8 cellular contexts compared by ENCODE assay signal in genomic region chr19:8396563-8397203, GRCh38. TPM values are rescaled to one million over a fixed set of nuclear protein-coding genes. Genes with fewer than 3 reads are reported as not detected.
DNase-seq lines count a peak whose midpoint lies in the region; ATAC-seq and TF ChIP-seq lines count a peak whose summit lies in the region.

No MANE protein-coding gene starts in this region.

- H3K36me3 ChIP-seq in HEK293 (ENCODE audit: control insufficient read depth in 2 of 2, insufficient read depth in 1 of 2, low read length in 2 of 2), result peaks cover 0 to 11% of the 10 kb centered on the region in 2 experiments; a peak in 2 of 3 replicates
- H3K36me3 ChIP-seq in SU-DHL-6 (ENCODE audit: low read length), result no peaks in the 10 kb centered on the region

- H3K4me2 ChIP-seq in SU-DHL-6 (ENCODE audit: low read depth, low read length, poor library complexity, severe bottlenecking), result no peak overlapping the region

- H3K9me3 Mint-ChIP-seq in activated naive CD4-positive, alpha-beta T cell treated with anti-CD3 and anti-CD28 coated beads, Interleukin-2, amount 50 U/mL, for 72 hours, result no peaks in the 10 kb centered on the region
- peaks cover 13% of the 10 kb centered on the region for H3K9me3 Mint-ChIP-seq in glutamatergic neuron (ENCODE audit: unreplicated experiment)

- no peak overlapping the region for H3K27ac ChIP-seq in HEK293 (ENCODE audit: extremely low read depth, low read depth, low read length)
- no peak overlapping the region for H3K27ac ChIP-seq in SU-DHL-6 (ENCODE audit: low read depth, low read length)

- DNase-seq in AG08396 (ENCODE audit: low spot score), result peak; percentile 76
- peak in 1 of 2 donors; percentile 79 for DNase-seq in activated naive CD4-positive, alpha-beta T cell treated with anti-CD3 and anti-CD28 coated beads, Interleukin-2, amount 50 U/mL, for 72 hours (ENCODE audit: low spot score in 2 of 2)
- DNase-seq in glutamatergic neuron, result peak; percentile 75
- DNase-seq in retinal pigment epithelial cell (ENCODE audit: low read depth), result no peak
- no peak for DNase-seq in NCI-H2081 treated with DMSO at 0.1 percent for 48 hours (lab: John Stamatoyannopoulos, UW)

- H3K4me3 ChIP-seq in HEK293 (ENCODE audit: low read depth, low read length) (no peak overlapping the region), SU-DHL-6 (ENCODE audit: insufficient read depth, low read length, poor library complexity, severe bottlenecking) (no peak overlapping the region), retinal pigment epithelial cell (ENCODE audit: low read length) (no peak overlapping the region)

- H3K9ac ChIP-seq in SU-DHL-6 (ENCODE audit: low read length), result no peak overlapping the region

- H3K27me3 ChIP-seq in SU-DHL-6 (ENCODE audit: low read length), result no peaks in the 10 kb centered on the region

- peaks cover 69% of the 10 kb centered on the region for H3K79me2 ChIP-seq in SU-DHL-6 (ENCODE audit: insufficient read depth, low read length)

- H2AFZ ChIP-seq in SU-DHL-6 (ENCODE audit: low read depth, low read length, severe bottlenecking), result no peak overlapping the region

- POLR2A ChIA-PET in HEK293 (lab: Yijun Ruan, JAX), result interaction anchor here (0.9 kb wide), 1 partner anchor 39 kb away, joined by 3 read pairs; no protein-coding TSS in a partner anchor

- no peaks in the 10 kb centered on the region for H3K4me1 ChIP-seq in HEK293 (ENCODE audit: control insufficient read depth, insufficient read depth, low read length)

- no peaks in the 10 kb centered on the region for H3K36me3 Mint-ChIP-seq in activated naive CD4-positive, alpha-beta T cell treated with anti-CD3 and anti-CD28 coated beads, Interleukin-2, amount 50 U/mL, for 72 hours
- no peaks in the 10 kb centered on the region for H3K36me3 Mint-ChIP-seq in glutamatergic neuron (ENCODE audit: unreplicated experiment)

- H3F3A ChIP-seq in SU-DHL-6 (ENCODE audit: insufficient read depth), result no peaks in the 10 kb centered on the region

- peaks cover 4% of the 10 kb centered on the region for H3K27me3 Mint-ChIP-seq in glutamatergic neuron (ENCODE audit: unreplicated experiment)

- TF ChIP-seq CTCF in HEK293 (tag by site-specific recombination; IDR thresholded peaks at IDR 0.05) (peak; percentile 86), SU-DHL-6 (IDR thresholded peaks at IDR 0.05; ENCODE audit: insufficient read depth, low read length, poor library complexity, severe bottlenecking) (peak; percentile 58), glutamatergic neuron (IDR thresholded peaks at IDR 0.05; ENCODE audit: partially characterized antibody, unreplicated experiment) (no peak), retinal pigment epithelial cell (conservative IDR thresholded peaks at IDR 0.05; ENCODE audit: low read depth, low read length) (peak; percentile 72)

- H3K9me3 ChIP-seq in HEK293 (ENCODE audit: control insufficient read depth, insufficient read depth, low read depth, low read length) (no peaks in the 10 kb centered on the region), SU-DHL-6 (ENCODE audit: insufficient read depth, low read length) (no peaks in the 10 kb centered on the region)

- no peaks in the 10 kb centered on the region for H3K9me2 ChIP-seq in SU-DHL-6 (replicated peaks; ENCODE audit: insufficient read depth, low read length)

- H3K4me3 Mint-ChIP-seq in glutamatergic neuron (ENCODE audit: unreplicated experiment), result peak overlapping the region; percentile 18

- CTCF ChIA-PET in HEK293 (lab: Yijun Ruan, JAX), result interaction anchor here (0.6 to 4.8 kb wide), 8 partner anchors 14 to 182 kb away, joined by 3 to 87 read pairs (median 4); partner anchors contain the start of gene MARCHF2

- H4K20me1 ChIP-seq in SU-DHL-6 (ENCODE audit: low read depth, low read length), result peaks cover 2% of the 10 kb centered on the region; the same call in 1 of the 2 replicates

- H3K4me1 Mint-ChIP-seq in glutamatergic neuron (ENCODE audit: low read depth, unreplicated experiment), result peaks cover 19% of the 10 kb centered on the region

- peak overlapping the region; percentile 50 to 91 for H3K27ac Mint-ChIP-seq in activated naive CD4-positive, alpha-beta T cell treated with anti-CD3 and anti-CD28 coated beads, Interleukin-2, amount 50 U/mL, for 72 hours
- H3K27ac Mint-ChIP-seq in glutamatergic neuron (ENCODE audit: unreplicated experiment), result no peak overlapping the region

- ATAC-seq in activated naive CD4-positive, alpha-beta T cell treated with anti-CD3 and anti-CD28 coated beads, Interleukin-2, amount 50 U/mL, for 72 hours, result peak; percentile 80 to 82
- ATAC-seq in GM19463 (IDR thresholded peaks at IDR 0.05; ENCODE audit: unreplicated experiment), result no peak

TF ChIP-seq in HEK293, 187 proteins besides CTCF, POLR2A, EP300 and RAD21 (continues in another document):
- TF ChIP-seq, protein P1, sequence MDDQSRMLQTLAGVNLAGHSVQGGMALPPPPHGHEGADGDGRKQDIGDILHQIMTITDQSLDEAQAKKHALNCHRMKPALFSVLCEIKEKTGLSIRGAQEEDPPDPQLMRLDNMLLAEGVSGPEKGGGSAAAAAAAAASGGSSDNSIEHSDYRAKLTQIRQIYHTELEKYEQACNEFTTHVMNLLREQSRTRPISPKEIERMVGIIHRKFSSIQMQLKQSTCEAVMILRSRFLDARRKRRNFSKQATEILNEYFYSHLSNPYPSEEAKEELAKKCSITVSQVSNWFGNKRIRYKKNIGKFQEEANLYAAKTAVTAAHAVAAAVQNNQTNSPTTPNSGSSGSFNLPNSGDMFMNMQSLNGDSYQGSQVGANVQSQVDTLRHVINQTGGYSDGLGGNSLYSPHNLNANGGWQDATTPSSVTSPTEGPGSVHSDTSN (CRISPR knock-in tag; IDR thresholded peaks at IDR 0.05), result 0 out of 2 replicates have a peak, but pooled peaks have one; percentile 60
- TF ChIP-seq ZNF398 (tag by site-specific recombination; IDR thresholded peaks at IDR 0.05) (peak; percentile 77), SETDB1 (IDR thresholded peaks at IDR 0.05; ENCODE audit: insufficient read length, low read length) (no peak), ZNF324 (tag by site-specific recombination; IDR thresholded peaks at IDR 0.05) (0 out of 2 replicates have a peak, but pooled peaks have one; percentile 58), ZNF335 (tag by site-specific recombination; conservative IDR thresholded peaks at IDR 0.05) (0 out of 2 replicates have a peak, but pooled peaks have one; percentile 25)

RNA-seq across cellular contexts. Expression of gene RAB11B, which starts 6.5 kb away (rescaled TPM):
- total RNA-seq in activated naive CD4-positive, alpha-beta T cell treated with anti-CD3 and anti-CD28 coated beads, Interleukin-2, amount 50 U/mL, for 72 hours, result 10 to 100 TPM; 76.6 to 81.5 TPM
- total RNA-seq in glutamatergic neuron (ENCODE audit: unreplicated experiment), result 137 TPM

RNA-seq across cellular contexts. Expression of gene MARCHF2, which starts 16.4 kb away (rescaled TPM):
- 10 to 100 TPM in 1 of 2 donors, 1 to 10 TPM in 1; 7.3 to 14.9 TPM for total RNA-seq in activated naive CD4-positive, alpha-beta T cell treated with anti-CD3 and anti-CD28 coated beads, Interleukin-2, amount 50 U/mL, for 72 hours
- 47.7 TPM for total RNA-seq in glutamatergic neuron (ENCODE audit: unreplicated experiment)

RNA-seq across cellular contexts. Expression of gene ANGPTL4, which starts 32.7 kb away (rescaled TPM):
- 1 to 10 TPM in 1 of 2 donors, not detected in 1; 9.5 TPM for total RNA-seq in activated naive CD4-positive, alpha-beta T cell treated with anti-CD3 and anti-CD28 coated beads, Interleukin-2, amount 50 U/mL, for 72 hours
- total RNA-seq in glutamatergic neuron (ENCODE audit: unreplicated experiment), result 0.51 TPM

RNA-seq across cellular contexts. Expression of gene HNRNPM, which starts 48.1 kb away (rescaled TPM):
- total RNA-seq in activated naive CD4-positive, alpha-beta T cell treated with anti-CD3 and anti-CD28 coated beads, Interleukin-2, amount 50 U/mL, for 72 hours, result 100 to 1,000 TPM; 105 to 243 TPM
- 184 TPM for total RNA-seq in glutamatergic neuron (ENCODE audit: unreplicated experiment)

RNA-seq across cellular contexts. Expression of gene KANK3, which starts 53.6 kb away (rescaled TPM):
- 1 to 10 TPM; 1.5 to 1.7 TPM for total RNA-seq in activated naive CD4-positive, alpha-beta T cell treated with anti-CD3 and anti-CD28 coated beads, Interleukin-2, amount 50 U/mL, for 72 hours
- 8.9 TPM for total RNA-seq in glutamatergic neuron (ENCODE audit: unreplicated experiment)

Comparison
In these comparisons a context has a peak if more than half of its experiments do, and no peak if none do; other contexts are left out.
1. DNase-seq: peak in AG08396 (single experiment) and glutamatergic neuron (single experiment); none in retinal pigment epithelial cell (single experiment) and NCI-H2081 treated with DMSO at 0.1 percent for 48 hours (single experiment).